ENCODE assay signal across 11 cellular contexts in the genomic region with DNA sequence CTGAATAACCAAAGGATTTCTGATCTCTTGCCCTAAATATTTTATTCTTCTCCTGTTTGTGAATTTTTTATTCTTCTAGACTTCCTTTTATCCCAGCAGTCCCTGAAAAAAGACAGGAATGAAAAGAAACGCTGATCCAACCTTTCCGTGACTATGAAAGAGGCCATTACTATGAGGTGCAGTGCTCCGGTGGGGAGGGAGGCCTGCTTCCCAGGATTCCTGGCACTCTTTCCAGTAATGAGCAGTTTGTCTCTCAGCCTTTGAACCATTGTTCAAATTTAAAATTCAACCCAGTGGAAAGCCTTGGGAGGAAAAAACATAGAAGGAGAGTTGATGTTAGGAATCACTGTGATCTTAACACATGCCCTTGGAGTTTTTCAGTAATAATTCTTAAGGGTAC. TPM values are rescaled to one million over a fixed set of nuclear protein-coding genes. Genes with fewer than 3 reads are reported as not detected.
DNase-seq lines count a peak whose midpoint lies in the region; ATAC-seq, FAIRE-seq and TF ChIP-seq lines count a peak whose summit lies in the region.
"Had no signal": no experiment of that assay in that cellular context is flagged by ENCODE, and none has a peak within 500 bp of the region (broad histone marks: within the 10 kb centered on the region; RNA-seq: fewer than 3 reads in every experiment).

No MANE protein-coding gene starts in this region.

- H3K4me3 Mint-ChIP-seq in nephron: peak overlapping the region in 2 of 3 experiments; percentile 12 to 47

- FAIRE-seq in pancreas (lab: Jason Lieb, UNC): no peak

- intact Hi-C loops in Right ventricle myocardium inferior (cut with DNase I): no loop called here
- intact Hi-C loops in esophagus muscularis mucosa (cut with DNase I): no loop called here
- intact Hi-C loops in tibial artery (cut with DNase I; ENCODE audit: low total_unique reads): no loop called here
- intact Hi-C loops in pancreas (cut with DNase I): no loop called here

- peak overlapping the region; percentile 87 to 99 (median 98) for H3K27ac Mint-ChIP-seq in nephron

- no peak for ATAC-seq in Right ventricle myocardium inferior
- ATAC-seq in pancreas: no peak
- ATAC-seq in HG02623 (IDR thresholded peaks at IDR 0.05; ENCODE audit: unreplicated experiment): no peak

- H3K27ac ChIP-seq in cardiac muscle cell (peak overlapping the region; percentile 73), esophagus muscularis mucosa (replicated peaks in 1 of 4) (peak overlapping the region; percentile 57 to 73 (median 68)), tibial artery (peak overlapping the region; percentile 44 to 58), pancreas (no peak overlapping the region)

- H3K36me3 ChIP-seq in cardiac muscle cell (no peaks in the 10 kb centered on the region), esophagus muscularis mucosa (peaks cover 0 to 5% (median 0%) of the 10 kb centered on the region in 4 donors), tibial artery (no peaks in the 10 kb centered on the region), pancreas (no peaks in the 10 kb centered on the region)

- H3K36me3 Mint-ChIP-seq in nephron (ENCODE audit: low read depth): peaks cover 4% of the 10 kb centered on the region

- TF ChIP-seq POLR2A in esophagus muscularis mucosa (IDR thresholded peaks at IDR 0.05; ENCODE audit: low read depth): no peak

- peaks cover 88% of the 10 kb centered on the region for H3K4me1 Mint-ChIP-seq in nephron

- 30% methylated on average over 3 of the region's 3 CpGs for WGBS in esophagus muscularis mucosa
- WGBS in pancreas, 2 donors: 81 to 84% methylated on average over 3 of the region's 3 CpGs

- H3K27me3 ChIP-seq in cardiac muscle cell: no peaks in the 10 kb centered on the region
- no peaks in the 10 kb centered on the region for H3K27me3 ChIP-seq in esophagus muscularis mucosa
- no peaks in the 10 kb centered on the region for H3K27me3 ChIP-seq in tibial artery
- H3K27me3 ChIP-seq in pancreas: no peaks in the 10 kb centered on the region

- H3K9me3 ChIP-seq in cardiac muscle cell (ENCODE audit: low read depth): no peaks in the 10 kb centered on the region
- H3K9me3 ChIP-seq in esophagus muscularis mucosa: no peaks in the 10 kb centered on the region
- no peaks in the 10 kb centered on the region for H3K9me3 ChIP-seq in tibial artery
- H3K9me3 ChIP-seq in pancreas: no peaks in the 10 kb centered on the region

- H3K4me3 ChIP-seq in cardiac muscle cell (no peak overlapping the region), esophagus muscularis mucosa (no peak overlapping the region), tibial artery (no peak overlapping the region), pancreas (no peak overlapping the region)

- DNase-seq in cardiac muscle cell (ENCODE audit: low read depth in 1 of 2, low spot score in 1 of 2) (no peak), Right ventricle myocardium inferior (ENCODE audit: missing footprints) (no peak), esophagus muscularis mucosa (ENCODE audit: extremely low spot score) (no peak), tibial artery (no peak), NCI-H2171 treated with DMSO at 0.1 percent for 48 hours (lab: John Stamatoyannopoulos, UW) (no peak), pancreas (no peak)
- DNase-seq: activated T-cell treated with anti-CD3 and anti-CD28 coated beads for 4 hours, anterior cingulate cortex, DMS79 had no signal

- no peak for TF ChIP-seq EP300 in esophagus muscularis mucosa (IDR thresholded peaks at IDR 0.05)

- H3K9me3 Mint-ChIP-seq in nephron: no peaks in the 10 kb centered on the region

- H3K4me1 ChIP-seq in cardiac muscle cell (ENCODE audit: low read depth) (peaks cover 16% of the 10 kb centered on the region), esophagus muscularis mucosa (peaks cover 67 to 83% (median 74%) of the 10 kb centered on the region in 4 donors), tibial artery (peaks cover 0 to 82% (median 50%) of the 10 kb centered on the region in 4 donors), pancreas (peaks cover 0 to 5% (median 3%) of the 10 kb centered on the region in 3 donors)

- no peaks in the 10 kb centered on the region for H3K27me3 Mint-ChIP-seq in nephron (ENCODE audit: low read depth)

- no peak for TF ChIP-seq CTCF in cardiac muscle cell (IDR thresholded peaks at IDR 0.05; ENCODE audit: low read depth, low read length)
- no peak for TF ChIP-seq CTCF in esophagus muscularis mucosa (IDR thresholded peaks at IDR 0.05)
- no peak for TF ChIP-seq CTCF in nephron (IDR thresholded peaks at IDR 0.05; ENCODE audit: unreplicated experiment in 3 of 3)
- TF ChIP-seq CTCF in tibial artery (IDR thresholded peaks at IDR 0.05): no peak
- TF ChIP-seq CTCF in pancreas (IDR thresholded peaks at IDR 0.05): no peak

RNA-seq across cellular contexts. Expression of a gene that starts 5.9 kb away (rescaled TPM):
- 5.5 and 15.2 TPM in 2 replicates for total RNA-seq in cardiac muscle cell
- polyA plus RNA-seq in cardiac muscle cell: 7.8 and 11.8 TPM in 2 replicates
- 14.3 TPM for total RNA-seq in Right ventricle myocardium inferior
- total RNA-seq in esophagus muscularis mucosa: 10 to 100 TPM; 14.5 to 22.0 (median 16.7) TPM
- total RNA-seq in pancreas: 1 to 10 TPM; 2.6 to 6.8 (median 3.5) TPM
- polyA plus RNA-seq in pancreas: 1 to 10 TPM; 2.3 to 2.8 TPM

Comparison
In these comparisons a context has a peak if more than half of its experiments do, and no peak if none do; other contexts are left out.
1. H3K27ac ChIP-seq: peak in cardiac muscle cell (single experiment), esophagus muscularis mucosa (4 of 4) and tibial artery (2 of 2); none in pancreas (0 of 4).